33 cellular contexts compared by ENCODE assay signal in the genomic region with DNA sequence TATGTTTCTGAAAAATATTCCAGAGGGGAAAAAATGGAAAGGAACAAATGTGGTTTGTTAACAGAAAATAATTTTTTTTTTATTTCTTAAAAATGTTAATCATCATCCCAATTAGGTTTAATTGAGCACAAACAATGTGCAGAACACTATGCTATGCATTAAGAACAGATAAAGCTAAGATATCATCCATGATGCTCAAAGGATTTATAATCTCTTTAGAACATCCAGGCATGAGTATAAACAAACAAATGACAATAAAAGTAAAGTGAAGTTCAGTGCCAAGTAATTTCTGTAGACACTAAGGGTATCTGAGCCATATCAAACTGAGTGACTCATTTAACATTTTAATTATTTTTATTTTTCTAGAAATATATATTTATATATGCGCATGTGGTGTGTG.
"Had no signal": no experiment of that assay in that cellular context is flagged by ENCODE, and none has a peak within 500 bp of the region (broad histone marks: within the 10 kb centered on the region; RNA-seq: fewer than 3 reads in every experiment).

No MANE protein-coding gene starts in this region.

- H3K4me3 ChIP-seq: adrenal gland, ascending aorta, body of pancreas, breast epithelium, cardiac muscle cell had no signal

- H3K27ac ChIP-seq: adrenal gland, ascending aorta, body of pancreas, brain microvascular endothelial cell, breast epithelium, cardiac muscle cell had no signal

- H3K9me3 ChIP-seq: adrenal gland had no signal

- DNase-seq: activated effector memory CD4-positive, alpha-beta T cell treated with anti-CD3 and anti-CD28 coated beads, Interleukin-2, amount 50 U/mL, for 16 hours; activated effector memory CD4-positive, alpha-beta T cell treated with Interleukin-2 at 50 U/mL for 16 hours; activated gamma-delta T cell; activated gamma-delta T cell treated with Interleukin-2 at 50 U/mL for 16 hours; activated naive CD4-positive, alpha-beta T cell; activated naive CD4-positive, alpha-beta T cell treated with anti-CD3 and anti-CD28 coated beads for 36 hours; activated naive CD4-positive, alpha-beta T cell treated with anti-CD3 and anti-CD28 coated beads, Interleukin-2, amount 10 ng/mL, durations not matched to agents 7 days and 5 days; activated naive CD4-positive, alpha-beta T cell treated with anti-CD3 and anti-CD28 coated beads, Interleukin-2, amount 50 U/mL, for 16 hours; activated naive CD4-positive, alpha-beta T cell treated with Interleukin-2 at 50 U/mL for 16 hours; activated naive CD8-positive, alpha-beta T cell treated with anti-CD3 and anti-CD28 coated beads for 36 hours; activated naive CD8-positive, alpha-beta T cell treated with anti-CD3 and anti-CD28 coated beads, Interleukin-2, amount 10 ng/mL, durations not matched to agents 7 days and 5 days; activated naive CD8-positive, alpha-beta T cell treated with anti-CD3 and anti-CD28 coated beads, Interleukin-2, amount 50 U/mL, for 24 hours; activated T-cell treated with anti-CD3 and anti-CD28 coated beads, Interleukin-2, amount 50 U/mL, for 24 hours; activated T-cell treated with anti-CD3 and anti-CD28 coated beads, Interleukin-2, amount 50 U/mL, for 4 hours; activated T-cell treated with anti-CD3 and anti-CD28 coated beads, Interleukin-2, amount 50 U/mL, for 48 hours; activated T-cell treated with anti-CD3 and anti-CD28 coated beads, Interleukin-2, amount 50 U/mL, for 72 hours; adrenal gland; amniotic stem cell; amygdala; anterior cingulate cortex; aorta; body of pancreas; brain microvascular endothelial cell; caudate nucleus; central memory CD4-positive, alpha-beta T cell; cerebellar nuclear complex had no signal

- H3K27me3 ChIP-seq: adrenal gland, ascending aorta, body of pancreas, brain microvascular endothelial cell, breast epithelium, cardiac muscle cell had no signal

- FAIRE-seq: astrocyte, bronchial epithelial cell had no signal

- H3K4me1 ChIP-seq: adrenal gland, ascending aorta, body of pancreas, breast epithelium had no signal

- ATAC-seq: activated naive CD4-positive, alpha-beta T cell treated with anti-CD3 and anti-CD28 coated beads, Interleukin-2, amount 50 U/mL, for 72 hours; activated naive CD8-positive, alpha-beta T cell treated with anti-CD3 and anti-CD28 coated beads, Interleukin-2, amount 50 U/mL, for 24 hours; activated T-cell treated with anti-CD3 and anti-CD28 coated beads, Interleukin-2, amount 50 U/mL, for 4 hours; activated T-cell treated with anti-CD3 and anti-CD28 coated beads, Interleukin-2, amount 50 U/mL, for 72 hours; activated T-helper 17 cell treated with anti-CD3 and anti-CD28 coated beads, Interleukin-2, amount 50 U/mL, for 72 hours; body of pancreas had no signal

- H3K36me3 ChIP-seq: adrenal gland, ascending aorta, brain microvascular endothelial cell, breast epithelium, cardiac muscle cell had no signal
